Comparison of ENCODE assay signal across 8 cellular contexts in the genomic region with DNA sequence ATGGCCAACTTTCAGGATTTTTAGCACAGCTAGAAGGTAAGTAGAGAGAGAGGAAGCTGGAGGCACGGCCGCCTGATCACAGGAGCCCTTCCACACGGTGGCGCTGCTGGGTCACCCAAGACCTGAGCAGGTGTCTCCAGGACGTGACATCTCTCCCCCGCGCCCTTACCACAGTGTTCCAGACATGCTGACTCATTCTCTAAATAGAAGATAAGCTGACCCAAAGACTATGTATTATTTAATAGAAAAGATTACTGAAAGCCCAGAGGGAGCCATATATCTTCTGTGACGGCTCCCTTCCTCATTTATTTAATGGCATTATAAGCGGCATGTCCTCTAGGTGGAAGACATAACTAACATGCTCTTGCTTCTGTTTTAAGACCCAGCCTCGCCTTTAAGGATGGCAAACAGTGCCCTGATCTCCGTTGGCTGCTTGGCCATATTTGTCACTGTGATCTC. TPM values are rescaled to one million over a fixed set of nuclear protein-coding genes. Genes with fewer than 3 reads are reported as not detected.
DNase-seq lines count a peak whose midpoint lies in the region; ATAC-seq, FAIRE-seq and TF ChIP-seq lines count a peak whose summit lies in the region.

No MANE protein-coding gene starts in this region.

- ATAC-seq in HG03439 (IDR thresholded peaks at IDR 0.05; ENCODE audit: unreplicated experiment) (peak; percentile 95), HepG2 (peak; percentile 98)
- ATAC-seq in activated CD4-positive, CD25-positive, alpha-beta regulatory T cell treated with anti-CD3 and anti-CD28 coated beads, Interleukin-2, amount 50 U/mL, for 24 hours = peak; percentile 98
- peak; percentile 96 for ATAC-seq in central memory CD8-positive, alpha-beta T cell (replicated peaks; ENCODE audit: extremely low read depth, poor library complexity, severe bottlenecking)

- intact Hi-C loops in HepG2 (cut with micrococcal nuclease; ENCODE audit: unreplicated experiment) = loop anchor here (1.0 to 10.0 kb wide), 4 partner anchors 88 to 272 kb away; a partner anchor contains a TSS

- no peaks in the 10 kb centered on the region for H3K27me3 Mint-ChIP-seq in central memory CD8-positive, alpha-beta T cell

- peaks cover 9% of the 10 kb centered on the region for H3K4me1 Mint-ChIP-seq in central memory CD8-positive, alpha-beta T cell

- FAIRE-seq in HepG2 (lab: Jason Lieb, UNC) = peak; percentile 83

- H3K9ac ChIP-seq in HepG2 (ENCODE audit: insufficient read depth, low read depth, low read length) = peak overlapping the region; percentile 35

- H3K36me3 ChIP-seq in HepG2 (replicated peaks in 1 of 2; ENCODE audit: control insufficient read depth in 1 of 2, insufficient read depth in 2 of 2, low read length in 2 of 2) = no peaks in the 10 kb centered on the region

- no peaks in the 10 kb centered on the region for H3K36me3 Mint-ChIP-seq in central memory CD8-positive, alpha-beta T cell (ENCODE audit: insufficient read depth)

- CTCF ChIA-PET in HepG2 (lab: Yijun Ruan, JAX; ENCODE audit: low intra/inter-chr PET ratio, low total read pairs) = interaction anchor here (1.4 to 2.0 kb wide), 6 partner anchors 11 to 274 kb away, joined by 5 to 8 read pairs (median 6); no protein-coding TSS in a partner anchor

- H3K9me3 Mint-ChIP-seq in central memory CD8-positive, alpha-beta T cell = no peaks in the 10 kb centered on the region

- peak; percentile 95 for TF ChIP-seq CTCF in HepG2 (CRISPR knock-in tag; IDR thresholded peaks at IDR 0.05)

- peak overlapping the region; percentile 67 for H2AFZ ChIP-seq in HepG2 (ENCODE audit: low read length)

- H3K4me2 ChIP-seq in HepG2 (ENCODE audit: low read depth, low read length) = peak overlapping the region; percentile 82

- POLR2A ChIA-PET in HepG2 (lab: Yijun Ruan, JAX) = interaction anchor here (1.1 to 2.0 kb wide), 8 partner anchors 21 to 260 kb away, joined by 3 to 15 read pairs (median 6); a partner anchor contains a TSS

- no peaks in the 10 kb centered on the region for H3K9me3 ChIP-seq in HepG2 (ENCODE audit: low read length)

- TF ChIP-seq POLR2A in HepG2 (IDR thresholded peaks at IDR 0.05; ENCODE audit: insufficient read depth in 1 of 2, low read depth in 2 of 2, low read length in 2 of 2) = no peak

- in situ Hi-C loops in HepG2 (cut with HindIII; ENCODE audit: extremely low pct_ligation_motif_present, low pct_unique_long_range_greater_than_20kb) = loop anchor here (10.0 to 25.0 kb wide), 2 partner anchors 252 to 439 kb away; a partner anchor contains a TSS

- TF ChIP-seq RAD21 in HepG2 (CRISPR knock-in tag; IDR thresholded peaks at IDR 0.05) = peak; percentile 90

- 4% methylated on average over 11 of the region's 11 CpGs for WGBS in HepG2 (ENCODE audit: low lambda C conversion rate)

- H4K20me1 ChIP-seq in HepG2 (ENCODE audit: insufficient read depth, low read length) = no peaks in the 10 kb centered on the region

- peak; percentile 77 for DNase-seq in CD1c-positive myeloid dendritic cell (ENCODE audit: extremely low spot score)
- peak; percentile 68 for DNase-seq in GM19240 (ENCODE audit: insufficient read length, low spot score)
- DNase-seq in NCI-H446 (lab: John Stamatoyannopoulos, UW) = peak; percentile 76 to 88
- peak; percentile 76 to 82 for DNase-seq in central memory CD8-positive, alpha-beta T cell (ENCODE audit: low spot score in 2 of 2)
- DNase-seq in HepG2 (ENCODE audit: low spot score) = peak; percentile 89
- DNase-seq in stimulated activated CD4-positive, alpha-beta T cell treated with anti-CD3 and anti-CD28 coated beads, TNF-alpha, amount 100 ng/mL, for 48 hours (ENCODE audit: low read depth in 3 of 3) = peak; percentile 82 to 94 (median 86)

- H3K79me2 ChIP-seq in HepG2 (ENCODE audit: insufficient read depth, low read length) = no peaks in the 10 kb centered on the region

- no peak overlapping the region for H3K4me3 Mint-ChIP-seq in central memory CD8-positive, alpha-beta T cell

- no TSS peak for BruUV-seq in HepG2 (replicated peaks; lab: Mats Ljungman, UMichigan)

- TF ChIP-seq EP300 in HepG2 (IDR thresholded peaks at IDR 0.05; ENCODE audit: low read depth in 2 of 2, low read length in 2 of 2) (peak in 1 of 2 experiments; percentile 41; a peak in 1 of 4 replicates), HepG2 (CRISPR knock-in tag; IDR thresholded peaks at IDR 0.05; ENCODE audit: borderline replicate concordance) (no peak)

- peak overlapping the region; percentile 20 to 47 (median 37); a peak in 5 of 6 replicates for H3K4me3 ChIP-seq in HepG2 (replicated peaks in 1 of 3; ENCODE audit: insufficient read depth in 1 of 3, low read depth in 2 of 3, low read length in 3 of 3)

- no peaks in the 10 kb centered on the region for H3K27me3 ChIP-seq in HepG2 (ENCODE audit: control insufficient read depth in 1 of 2, insufficient read depth in 2 of 2, low read length in 2 of 2)

- peaks cover 40% of the 10 kb centered on the region for H3K4me1 ChIP-seq in HepG2 (ENCODE audit: insufficient read depth, low read length)

- H3K27ac Mint-ChIP-seq in central memory CD8-positive, alpha-beta T cell (ENCODE audit: low read depth) = no peak overlapping the region

- peak overlapping the region; percentile 53 for H3K27ac ChIP-seq in HepG2 (ENCODE audit: extremely low read length, insufficient read depth, low read length)

TF ChIP-seq in HepG2, 621 proteins besides CTCF, POLR2A, EP300 and RAD21 (continues in another document):
- TF ChIP-seq, protein P1, sequence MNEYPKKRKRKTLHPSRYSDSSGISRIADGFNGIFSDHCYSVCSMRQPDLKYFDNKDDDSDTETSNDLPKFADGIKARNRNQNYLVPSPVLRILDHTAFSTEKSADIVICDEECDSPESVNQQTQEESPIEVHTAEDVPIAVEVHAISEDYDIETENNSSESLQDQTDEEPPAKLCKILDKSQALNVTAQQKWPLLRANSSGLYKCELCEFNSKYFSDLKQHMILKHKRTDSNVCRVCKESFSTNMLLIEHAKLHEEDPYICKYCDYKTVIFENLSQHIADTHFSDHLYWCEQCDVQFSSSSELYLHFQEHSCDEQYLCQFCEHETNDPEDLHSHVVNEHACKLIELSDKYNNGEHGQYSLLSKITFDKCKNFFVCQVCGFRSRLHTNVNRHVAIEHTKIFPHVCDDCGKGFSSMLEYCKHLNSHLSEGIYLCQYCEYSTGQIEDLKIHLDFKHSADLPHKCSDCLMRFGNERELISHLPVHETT (CRISPR knock-in tag; conservative IDR thresholded peaks at IDR 0.05) = no peak
- TF ChIP-seq MTA1 (CRISPR knock-in tag; IDR thresholded peaks at IDR 0.05; ENCODE audit: borderline replicate concordance) (no peak), ZBTB1 (CRISPR knock-in tag; IDR thresholded peaks at IDR 0.05; ENCODE audit: borderline replicate concordance) (no peak), JUNB (CRISPR knock-in tag; IDR thresholded peaks at IDR 0.05; ENCODE audit: borderline replicate concordance) (no peak), HNRNPH1 (optimal IDR thresholded peaks at IDR 0.05; ENCODE audit: low read depth, low read length) (no peak), SUZ12 (IDR thresholded peaks at IDR 0.05; ENCODE audit: low read depth, low read length) (no peak)

RNA-seq across cellular contexts. Expression of a gene that starts 26.0 kb away (rescaled TPM):
- 141 and 188 TPM in 2 replicates for total RNA-seq in HepG2 (2016; rRNA removed; fragmentation: Illumina TruSeq; extraction: Trizol)
- 55.4 and 74.4 TPM in 2 replicates for total RNA-seq in HepG2 (2016; cell fraction: cytosol; rRNA removed; fragmentation: Illumina TruSeq; extraction: Trizol; ENCODE audit: low read depth)
- 134 and 186 TPM in 2 replicates for total RNA-seq in HepG2 (2016; cell fraction: insoluble cytoplasmic fraction; rRNA removed; fragmentation: Illumina TruSeq; extraction: Trizol)
- 96.1 and 111 TPM in 2 replicates for total RNA-seq in HepG2 (2016; cell fraction: membrane; rRNA removed; fragmentation: Illumina TruSeq; extraction: Trizol)
- total RNA-seq in HepG2 (2016; cell fraction: nucleus; rRNA removed; fragmentation: Illumina TruSeq; extraction: Trizol) = 49.1 and 52.9 TPM in 2 replicates
- polyA plus RNA-seq in HepG2 (2011; rRNA removed) = 51.6 and 72.0 TPM in 2 replicates
- polyA plus RNA-seq in HepG2 (2011; cell fraction: cytosol; rRNA removed) = 82.4 and 82.6 TPM in 2 replicates
- 24.8 and 38.6 TPM in 2 replicates for polyA plus RNA-seq in HepG2 (2011; cell fraction: nucleus; rRNA removed)
- 58.1 and 99.3 TPM in 2 replicates for polyA plus RNA-seq in HepG2 (2012)
- 78.8 and 82.1 TPM in 2 replicates for polyA plus RNA-seq in HepG2 (2016; cell fraction: cytosol; fragmentation: Illumina TruSeq; extraction: Trizol; ENCODE audit: low read depth)
- polyA plus RNA-seq in HepG2 (2016; cell fraction: insoluble cytoplasmic fraction; fragmentation: Illumina TruSeq; extraction: Trizol; ENCODE audit: low read depth) = 213 and 216 TPM in 2 replicates
- polyA plus RNA-seq in HepG2 (2016; cell fraction: membrane; fragmentation: Illumina TruSeq; extraction: Trizol; ENCODE audit: low read depth) = 91.1 and 105 TPM in 2 replicates
- polyA plus RNA-seq in HepG2 (2016; cell fraction: nucleus; fragmentation: Illumina TruSeq; extraction: Trizol; ENCODE audit: insufficient read depth, low read depth) = 99.5 and 103 TPM in 2 replicates
- polyA minus RNA-seq in HepG2 (2011; rRNA and poly(A)+ RNA removed; ENCODE audit: low replicate concordance) = 18.4 and 23.7 TPM in 2 replicates
- polyA minus RNA-seq in HepG2 (2011; cell fraction: cytosol; rRNA and poly(A)+ RNA removed) = 40.5 and 48.0 TPM in 2 replicates
- polyA minus RNA-seq in HepG2 (2011; cell fraction: nucleus; rRNA and poly(A)+ RNA removed) = 41.1 and 44.5 TPM in 2 replicates

RNA-seq across cellular contexts. Expression of a gene that starts 26.6 kb away (rescaled TPM):
- 1.6 TPM in 2 replicates for total RNA-seq in HepG2 (2016; rRNA removed; fragmentation: Illumina TruSeq; extraction: Trizol)
- 1.2 and 1.5 TPM in 2 replicates for total RNA-seq in HepG2 (2016; cell fraction: cytosol; rRNA removed; fragmentation: Illumina TruSeq; extraction: Trizol; ENCODE audit: low read depth)
- total RNA-seq in HepG2 (2016; cell fraction: insoluble cytoplasmic fraction; rRNA removed; fragmentation: Illumina TruSeq; extraction: Trizol) = 1.7 and 2.0 TPM in 2 replicates
- 2.6 and 2.7 TPM in 2 replicates for total RNA-seq in HepG2 (2016; cell fraction: membrane; rRNA removed; fragmentation: Illumina TruSeq; extraction: Trizol)
- total RNA-seq in HepG2 (2016; cell fraction: nucleus; rRNA removed; fragmentation: Illumina TruSeq; extraction: Trizol) = 1.3 and 1.6 TPM in 2 replicates
- 0.91 and 1.1 TPM in 2 replicates for polyA plus RNA-seq in HepG2 (2011; rRNA removed)
- 0.91 and 1.3 TPM in 2 replicates for polyA plus RNA-seq in HepG2 (2011; cell fraction: cytosol; rRNA removed)
- 0.39 and 1.2 TPM in 2 replicates for polyA plus RNA-seq in HepG2 (2011; cell fraction: nucleus; rRNA removed)
- polyA plus RNA-seq in HepG2 (2012) = 1.2 and 2.6 TPM in 2 replicates
- 1.2 and 1.7 TPM in 2 replicates for polyA plus RNA-seq in HepG2 (2016; cell fraction: cytosol; fragmentation: Illumina TruSeq; extraction: Trizol; ENCODE audit: low read depth)
- polyA plus RNA-seq in HepG2 (2016; cell fraction: insoluble cytoplasmic fraction; fragmentation: Illumina TruSeq; extraction: Trizol; ENCODE audit: low read depth) = 1.1 and 1.2 TPM in 2 replicates
- 3.0 and 3.7 TPM in 2 replicates for polyA plus RNA-seq in HepG2 (2016; cell fraction: membrane; fragmentation: Illumina TruSeq; extraction: Trizol; ENCODE audit: low read depth)
- polyA plus RNA-seq in HepG2 (2016; cell fraction: nucleus; fragmentation: Illumina TruSeq; extraction: Trizol; ENCODE audit: insufficient read depth, low read depth) = 1.7 and 2.8 TPM in 2 replicates
- 1.2 TPM in 2 replicates for polyA minus RNA-seq in HepG2 (2011; rRNA and poly(A)+ RNA removed; ENCODE audit: low replicate concordance)
- polyA minus RNA-seq in HepG2 (2011; cell fraction: cytosol; rRNA and poly(A)+ RNA removed) = 1.4 TPM in 1 of 2 replicates, not detected in the other
- 1.4 and 3.0 TPM in 2 replicates for polyA minus RNA-seq in HepG2 (2011; cell fraction: nucleus; rRNA and poly(A)+ RNA removed)

Comparison
In these comparisons a context has a peak if more than half of its experiments do, and no peak if none do; other contexts are left out.
1. Peak in every context shown above with its lines: DNase-seq, ATAC-seq, H3K4me3 ChIP-seq and H3K27ac ChIP-seq.